In genomic region chr2:89762461-89763253, GRCh38 we compare ENCODE assay signal across 8 cellular contexts.
A peak's percentile ranks its signal among the peaks of the same experiment; 100 is the strongest.
DNase-seq lines count a peak whose midpoint lies in the region; ATAC-seq, FAIRE-seq and TF ChIP-seq lines count a peak whose summit lies in the region.
"Not testable (repeated sequence)": the region's sequence is repeated elsewhere in the genome, so short reads cannot be mapped to it uniquely, and the experiment has no call there.

No MANE protein-coding gene starts in this region.

- FAIRE-seq in frontal cortex (lab: Jason Lieb, UNC), result not testable (repeated sequence)

- TF ChIP-seq CTCF in GM13977 (IDR thresholded peaks at IDR 0.05; ENCODE audit: extremely low read depth, insufficient read depth, missing control alignments); upper lobe of right lung (IDR thresholded peaks at IDR 0.05): not testable (repeated sequence)

- H4K8ac ChIP-seq in mesenchymal stem cell (ENCODE audit: low read length); trophoblast cell (ENCODE audit: low read depth, low read length): not testable (repeated sequence)

- peak overlapping the region; percentile 1 for H4K91ac ChIP-seq in mesenchymal stem cell (ENCODE audit: low read length)
- not testable (repeated sequence) for H4K91ac ChIP-seq in trophoblast cell (ENCODE audit: low read depth, low read length)

- H4K12ac ChIP-seq in trophoblast cell (ENCODE audit: low read depth, low read length), result not testable (repeated sequence)

- H2BK15ac ChIP-seq in mesenchymal stem cell (ENCODE audit: low read depth, poor library complexity, severe bottlenecking), result not testable (repeated sequence)

- 83% methylated on average over 13 of the region's 13 CpGs for WGBS in mesenchymal stem cell
- no CpG with 5 or more reads among the region's 13 CpGs for WGBS in trophoblast cell (ENCODE audit: extremely low coverage, insufficient coverage, insufficient read length)

- H3K4me3 ChIP-seq in mesenchymal stem cell (ENCODE audit: insufficient read depth in 1 of 2, low read depth in 1 of 2, low read length in 2 of 2); upper lobe of right lung: not testable (repeated sequence)
- H3K4me3 ChIP-seq in trophoblast cell (ENCODE audit: low read depth, low read length), result peak overlapping the region; percentile 31

- not testable (repeated sequence) for H3K27ac ChIP-seq in mesenchymal stem cell (ENCODE audit: low read length, poor library complexity, severe bottlenecking); trophoblast cell (ENCODE audit: low read depth, low read length); upper lobe of right lung

- H3K4ac ChIP-seq in mesenchymal stem cell (ENCODE audit: low read depth in 1 of 2, low read length in 2 of 2); trophoblast cell (ENCODE audit: low read depth, low read length): not testable (repeated sequence)

- H2BK5ac ChIP-seq in mesenchymal stem cell (ENCODE audit: low read depth, low read length, poor library complexity, severe bottlenecking); trophoblast cell (ENCODE audit: low read depth, low read length, poor library complexity): not testable (repeated sequence)

- not testable (repeated sequence) for H3K9ac ChIP-seq in mesenchymal stem cell (ENCODE audit: low read length); trophoblast cell (ENCODE audit: low read length)

- DNase-seq in AG20443 (ENCODE audit: low spot score) (peak; percentile 5), GM13977 (ENCODE audit: low spot score) (peak; percentile 5), frontal cortex (ENCODE audit: low spot score in 2 of 2) (peak; percentile 0 to 2), islet precursor cell (peak; percentile 44), upper lobe of right lung (peak; percentile 64)
- DNase-seq in activated effector memory CD4-positive, alpha-beta T cell treated with anti-CD3 and anti-CD28 coated beads, Interleukin-2, amount 50 U/mL, for 16 hours, result peak; percentile 56
- DNase-seq in mesenchymal stem cell, trophoblast cell: not testable (repeated sequence)

- intact Hi-C loops in upper lobe of right lung (cut with DNase I), result not testable (repeated sequence)

- H2BK120ac ChIP-seq in mesenchymal stem cell (ENCODE audit: low read depth, low read length); trophoblast cell (ENCODE audit: insufficient read depth, low read length, poor library complexity): not testable (repeated sequence)

- not testable (repeated sequence) for H3K4me2 ChIP-seq in mesenchymal stem cell (ENCODE audit: low read length, poor library complexity, severe bottlenecking); trophoblast cell (ENCODE audit: low read length)

- not testable (repeated sequence) for H3K9me3 ChIP-seq in mesenchymal stem cell (ENCODE audit: control insufficient read depth, low read length); upper lobe of right lung
- peaks cover 65% of the 10 kb centered on the region for H3K9me3 ChIP-seq in trophoblast cell (ENCODE audit: insufficient read depth, low read depth, low read length)

- not testable (repeated sequence) for H3K36me3 ChIP-seq in mesenchymal stem cell (ENCODE audit: control insufficient read depth in 1 of 2, insufficient read depth in 2 of 2, low read depth in 1 of 2, low read length in 2 of 2); trophoblast cell (ENCODE audit: control insufficient read depth in 1 of 2, insufficient read depth in 2 of 2, low read length in 2 of 2); upper lobe of right lung

- H2BK12ac ChIP-seq in mesenchymal stem cell (ENCODE audit: low read length in 2 of 2); trophoblast cell (ENCODE audit: low read length): not testable (repeated sequence)

- not testable (repeated sequence) for ATAC-seq in upper lobe of right lung

- H3K14ac ChIP-seq in mesenchymal stem cell (ENCODE audit: low read length in 2 of 2); trophoblast cell (ENCODE audit: low read length): not testable (repeated sequence)

- not testable (repeated sequence) for H3K4me1 ChIP-seq in mesenchymal stem cell (ENCODE audit: control insufficient read depth, insufficient read depth, low read depth, low read length); trophoblast cell (ENCODE audit: control insufficient read depth in 1 of 2, insufficient read depth in 2 of 2, low read length in 2 of 2); upper lobe of right lung

- H3K79me1 ChIP-seq in mesenchymal stem cell (replicated peaks; ENCODE audit: low read length, poor library complexity, severe bottlenecking); trophoblast cell (ENCODE audit: low read length): not testable (repeated sequence)

- in situ Hi-C loops in GM13977 (cut with MboI; ENCODE audit: low pct_unique_long_range_greater_than_20kb, low sequenced_read_pairs, unreplicated experiment), result not testable (repeated sequence)

- not testable (repeated sequence) for H2AFZ ChIP-seq in mesenchymal stem cell (ENCODE audit: low read depth, low read length); trophoblast cell (ENCODE audit: insufficient read depth, low read length, poor library complexity)

- H3K18ac ChIP-seq in mesenchymal stem cell (ENCODE audit: low read depth in 1 of 2, low read length in 2 of 2); trophoblast cell (ENCODE audit: low read length): not testable (repeated sequence)

- H3K23ac ChIP-seq in mesenchymal stem cell (ENCODE audit: low read length in 2 of 2); trophoblast cell (ENCODE audit: low read length): not testable (repeated sequence)

- H3K27me3 ChIP-seq in mesenchymal stem cell (ENCODE audit: control insufficient read depth in 1 of 2, insufficient read depth in 1 of 2, low read length in 2 of 2) (peaks cover 0 to 15% of the 10 kb centered on the region in 2 experiments), upper lobe of right lung (peaks cover 21% of the 10 kb centered on the region)
- not testable (repeated sequence) for H3K27me3 ChIP-seq in trophoblast cell (ENCODE audit: insufficient read depth, low read length)

- not testable (repeated sequence) for H3K79me2 ChIP-seq in trophoblast cell (ENCODE audit: control insufficient read depth, insufficient read depth, low read length, poor library complexity)

- not testable (repeated sequence) for H2AK5ac ChIP-seq in mesenchymal stem cell (ENCODE audit: low read length, severe bottlenecking); trophoblast cell (ENCODE audit: low read length)
